In the genomic region with DNA sequence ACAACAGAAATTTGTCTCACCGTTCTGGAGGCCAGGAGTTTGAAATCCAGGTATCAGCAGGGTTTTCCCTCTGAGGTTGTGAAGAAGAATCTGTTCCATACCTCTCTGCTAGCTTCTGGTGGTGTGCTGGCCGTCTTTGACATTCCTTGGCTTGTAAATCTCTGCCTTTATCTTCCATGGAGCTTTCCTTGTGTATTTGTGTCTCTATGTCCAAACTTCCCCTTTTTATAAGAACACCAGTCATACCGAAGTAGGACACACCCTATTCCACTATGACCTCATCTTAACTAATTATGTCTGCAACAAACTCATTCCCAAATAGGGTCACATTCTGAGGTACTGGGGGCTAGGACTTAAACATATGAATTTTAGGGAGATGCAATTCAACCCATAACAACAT, we compare ENCODE assay signal across 15 cellular contexts. TPM values are rescaled to one million over a fixed set of nuclear protein-coding genes. Genes with fewer than 3 reads are reported as not detected.
DNase-seq lines count a peak whose midpoint lies in the region; ATAC-seq and TF ChIP-seq lines count a peak whose summit lies in the region.
"Had no signal": no experiment of that assay in that cellular context is flagged by ENCODE, and none has a peak within 500 bp of the region (broad histone marks: within the 10 kb centered on the region; RNA-seq: fewer than 3 reads in every experiment).

No MANE protein-coding gene starts in this region.

- no peaks in the 10 kb centered on the region for H3K27me3 ChIP-seq in vagina
- H3K27me3 ChIP-seq in H7 (ENCODE audit: control insufficient read depth, insufficient read depth, low read length) = no peaks in the 10 kb centered on the region

- H3K9me3 ChIP-seq in vagina = no peaks in the 10 kb centered on the region

- intact Hi-C loops in vagina (cut with DNase I) = no loop called here

- H3K4me3 Mint-ChIP-seq in activated naive CD8-positive, alpha-beta T cell treated with anti-CD3 and anti-CD28 coated beads, Interleukin-2, amount 50 U/mL, for 24 hours = peak overlapping the region; percentile 13
- no peak overlapping the region for H3K4me3 Mint-ChIP-seq in activated naive CD8-positive, alpha-beta T cell treated with anti-CD3 and anti-CD28 coated beads for 36 hours
- no peak overlapping the region for H3K4me3 Mint-ChIP-seq in mesothelial cell of epicardium

- no peaks in the 10 kb centered on the region for H3K36me3 ChIP-seq in vagina
- no peaks in the 10 kb centered on the region for H3K36me3 ChIP-seq in H7 (replicated peaks; ENCODE audit: control insufficient read depth, insufficient read depth, low read length)

- H3K27ac Mint-ChIP-seq in activated naive CD8-positive, alpha-beta T cell treated with anti-CD3 and anti-CD28 coated beads, Interleukin-2, amount 50 U/mL, for 24 hours = no peak overlapping the region
- no peak overlapping the region for H3K27ac Mint-ChIP-seq in activated naive CD8-positive, alpha-beta T cell treated with anti-CD3 and anti-CD28 coated beads for 36 hours
- H3K27ac Mint-ChIP-seq in mesothelial cell of epicardium = no peak overlapping the region

- no peaks in the 10 kb centered on the region for H3K27me3 Mint-ChIP-seq in activated naive CD8-positive, alpha-beta T cell treated with anti-CD3 and anti-CD28 coated beads, Interleukin-2, amount 50 U/mL, for 24 hours
- no peaks in the 10 kb centered on the region for H3K27me3 Mint-ChIP-seq in activated naive CD8-positive, alpha-beta T cell treated with anti-CD3 and anti-CD28 coated beads for 36 hours
- H3K27me3 Mint-ChIP-seq in mesothelial cell of epicardium (ENCODE audit: low read depth) = peaks cover 5% of the 10 kb centered on the region

- no peak for ATAC-seq in activated naive CD8-positive, alpha-beta T cell treated with anti-CD3 and anti-CD28 coated beads, Interleukin-2, amount 50 U/mL, for 24 hours
- ATAC-seq in HG02852 (IDR thresholded peaks at IDR 0.05; ENCODE audit: unreplicated experiment) = no peak

- TF ChIP-seq CTCF in vagina (IDR thresholded peaks at IDR 0.05) = no peak
- no peak for TF ChIP-seq CTCF in mesothelial cell of epicardium (IDR thresholded peaks at IDR 0.05; ENCODE audit: unreplicated experiment)

- no peaks in the 10 kb centered on the region for H3K9me3 Mint-ChIP-seq in activated naive CD8-positive, alpha-beta T cell treated with anti-CD3 and anti-CD28 coated beads, Interleukin-2, amount 50 U/mL, for 24 hours
- H3K9me3 Mint-ChIP-seq in activated naive CD8-positive, alpha-beta T cell treated with anti-CD3 and anti-CD28 coated beads for 36 hours = peaks cover 5% of the 10 kb centered on the region
- H3K9me3 Mint-ChIP-seq in mesothelial cell of epicardium = peaks cover 20% of the 10 kb centered on the region

- H3K36me3 Mint-ChIP-seq in activated naive CD8-positive, alpha-beta T cell treated with anti-CD3 and anti-CD28 coated beads, Interleukin-2, amount 50 U/mL, for 24 hours (ENCODE audit: low read depth) = peaks cover 5% of the 10 kb centered on the region
- H3K36me3 Mint-ChIP-seq in activated naive CD8-positive, alpha-beta T cell treated with anti-CD3 and anti-CD28 coated beads for 36 hours = peaks cover 6% of the 10 kb centered on the region
- no peaks in the 10 kb centered on the region for H3K36me3 Mint-ChIP-seq in mesothelial cell of epicardium

- peak overlapping the region; percentile 29 for H3K27ac ChIP-seq in cingulate gyrus (ENCODE audit: low read depth, low read length)
- no peak overlapping the region for H3K27ac ChIP-seq in vagina

- H3K4me3 ChIP-seq in vagina (peak overlapping the region; percentile 4 to 23), H7 (ENCODE audit: insufficient read depth, low read depth, low read length) (no peak overlapping the region)

- H3K4me1 ChIP-seq in vagina = peaks cover 14% of the 10 kb centered on the region

- DNase-seq in activated naive CD8-positive, alpha-beta T cell treated with anti-CD3 and anti-CD28 coated beads, Interleukin-2, amount 50 U/mL, for 24 hours = no peak
- no peak for DNase-seq in activated naive CD8-positive, alpha-beta T cell treated with anti-CD3 and anti-CD28 coated beads for 36 hours
- peak; percentile 22 for DNase-seq in medulla oblongata (ENCODE audit: extremely low spot score)
- DNase-seq in vagina (ENCODE audit: extremely low spot score in 2 of 2) = no peak
- no peak for DNase-seq in H7
- no peak for DNase-seq in mesothelial cell of epicardium (ENCODE audit: low spot score in 2 of 2, unreplicated experiment in 2 of 2)
- DNase-seq: midbrain, NCI-H1105 treated with DMSO at 0.1 percent for 48 hours, NCI-H774 had no signal

- TF ChIP-seq POLR2A in vagina (IDR thresholded peaks at IDR 0.05) = no peak

- peaks cover 58% of the 10 kb centered on the region for H3K4me1 Mint-ChIP-seq in activated naive CD8-positive, alpha-beta T cell treated with anti-CD3 and anti-CD28 coated beads, Interleukin-2, amount 50 U/mL, for 24 hours
- peaks cover 30% of the 10 kb centered on the region for H3K4me1 Mint-ChIP-seq in activated naive CD8-positive, alpha-beta T cell treated with anti-CD3 and anti-CD28 coated beads for 36 hours
- H3K4me1 Mint-ChIP-seq in mesothelial cell of epicardium = peaks cover 6% of the 10 kb centered on the region

RNA-seq across cellular contexts. Expression of gene PRKACG, which starts 38.3 kb away (rescaled TPM):
- total RNA-seq in activated naive CD8-positive, alpha-beta T cell treated with anti-CD3 and anti-CD28 coated beads for 36 hours = not detected
- total RNA-seq in vagina (not detected), mesothelial cell of epicardium (not detected in 3 replicates)
- total RNA-seq in H7 (2014; rRNA removed; shearing (Covaris generic)) = not detected in 2 replicates
- total RNA-seq: astrocyte; endothelial cell of umbilical vein; skeletal muscle tissue; T-helper 1 cell treated with Interleukin-12 subunit alpha and Interleukin-12 subunit beta and Interleukin-4 antibody, amounts not matched to agents 30 ng/mL and 1 ng/mL, for 36 hours had no signal

RNA-seq across cellular contexts. Expression of gene FXN, which starts 59.9 kb away (rescaled TPM):
- 10 to 100 TPM; 32.0 to 35.9 TPM for total RNA-seq in activated naive CD8-positive, alpha-beta T cell treated with anti-CD3 and anti-CD28 coated beads for 36 hours
- total RNA-seq in vagina = 11.8 TPM
- total RNA-seq in H7 (2014; rRNA removed; shearing (Covaris generic)) = 9.3 and 10.0 TPM in 2 replicates
- 20.7 to 22.4 TPM (median 20.8 TPM) in 3 replicates for total RNA-seq in mesothelial cell of epicardium
